Comparison of ENCODE assay signal across 29 cellular contexts in genomic region chr9:119291554-119291953, GRCh38.
"Had no signal": no experiment of that assay in that cellular context is flagged by ENCODE, and none has a peak within 500 bp of the region (broad histone marks: within the 10 kb centered on the region; RNA-seq: fewer than 3 reads in every experiment).

No MANE protein-coding gene starts in this region.

- H3K36me3 Mint-ChIP-seq: activated naive CD4-positive, alpha-beta T cell treated with anti-CD3 and anti-CD28 coated beads, Interleukin-2, amount 10 ng/mL, durations not matched to agents 7 days and 5 days; activated naive CD4-positive, alpha-beta T cell treated with anti-CD3 and anti-CD28 coated beads, Interleukin-2, amount 50 U/mL, for 72 hours; activated naive CD8-positive, alpha-beta T cell treated with anti-CD3 and anti-CD28 coated beads, Interleukin-2, amount 10 ng/mL, durations not matched to agents 7 days and 5 days had no signal

- H3K9me3 Mint-ChIP-seq: activated CD4-positive, alpha-beta memory T cell treated with anti-CD3 and anti-CD28 coated beads, Interleukin-2, amount 10 ng/mL, durations not matched to agents 7 days and 5 days; activated CD4-positive, alpha-beta T cell treated with anti-CD3 and anti-CD28 coated beads, Interleukin-2, amount 10 ng/mL, durations not matched to agents 7 days and 5 days; activated naive CD4-positive, alpha-beta T cell treated with anti-CD3 and anti-CD28 coated beads, Interleukin-2, amount 10 ng/mL, durations not matched to agents 7 days and 5 days; activated naive CD8-positive, alpha-beta T cell treated with anti-CD3 and anti-CD28 coated beads, Interleukin-2, amount 10 ng/mL, durations not matched to agents 7 days and 5 days; brain; dendritic cell treated with granulocyte-macrophage colony-stimulating factor and Interleukin-4, amounts not matched to agents 40 ng/mL and 50 ng/mL, for 4 days had no signal

- ATAC-seq: activated naive CD4-positive, alpha-beta T cell treated with anti-CD3 and anti-CD28 coated beads, Interleukin-2, amount 50 U/mL, for 72 hours; activated T-cell treated with anti-CD3 and anti-CD28 coated beads, Interleukin-2, amount 50 U/mL, for 72 hours; effector memory CD8-positive, alpha-beta T cell; gastroesophageal sphincter; heart right ventricle had no signal

- H3K27me3 ChIP-seq: ascending aorta, breast epithelium, cardiac muscle cell, esophagus squamous epithelium, heart right ventricle had no signal

- H3K4me1 ChIP-seq: ascending aorta, breast epithelium, esophagus squamous epithelium, gastroesophageal sphincter, heart right ventricle had no signal

- H3K27ac ChIP-seq: ascending aorta, breast epithelium, cardiac muscle cell, coronary artery, esophagus squamous epithelium, gastroesophageal sphincter, heart right ventricle had no signal

- H3K27me3 Mint-ChIP-seq: activated CD4-positive, alpha-beta memory T cell treated with anti-CD3 and anti-CD28 coated beads, Interleukin-2, amount 10 ng/mL, durations not matched to agents 7 days and 5 days; activated CD4-positive, alpha-beta T cell treated with anti-CD3 and anti-CD28 coated beads, Interleukin-2, amount 10 ng/mL, durations not matched to agents 7 days and 5 days; activated naive CD4-positive, alpha-beta T cell treated with anti-CD3 and anti-CD28 coated beads, Interleukin-2, amount 10 ng/mL, durations not matched to agents 7 days and 5 days; activated naive CD8-positive, alpha-beta T cell treated with anti-CD3 and anti-CD28 coated beads, Interleukin-2, amount 10 ng/mL, durations not matched to agents 7 days and 5 days; activated T-cell treated with anti-CD3 and anti-CD28 coated beads, Interleukin-2, amount 50 U/mL, for 24 hours; brain; central memory CD8-positive, alpha-beta T cell; dendritic cell treated with granulocyte-macrophage colony-stimulating factor and Interleukin-4, amounts not matched to agents 40 ng/mL and 50 ng/mL, for 4 days; effector memory CD8-positive, alpha-beta T cell had no signal

- H3K27ac Mint-ChIP-seq: activated CD4-positive, alpha-beta memory T cell treated with anti-CD3 and anti-CD28 coated beads, Interleukin-2, amount 10 ng/mL, durations not matched to agents 7 days and 5 days; activated CD4-positive, alpha-beta T cell treated with anti-CD3 and anti-CD28 coated beads, Interleukin-2, amount 10 ng/mL, durations not matched to agents 7 days and 5 days; activated naive CD4-positive, alpha-beta T cell treated with anti-CD3 and anti-CD28 coated beads, Interleukin-2, amount 10 ng/mL, durations not matched to agents 7 days and 5 days; activated naive CD4-positive, alpha-beta T cell treated with anti-CD3 and anti-CD28 coated beads, Interleukin-2, amount 50 U/mL, for 72 hours; activated naive CD8-positive, alpha-beta T cell treated with anti-CD3 and anti-CD28 coated beads, Interleukin-2, amount 10 ng/mL, durations not matched to agents 7 days and 5 days; activated T-cell treated with anti-CD3 and anti-CD28 coated beads, Interleukin-2, amount 50 U/mL, for 24 hours; activated T-cell treated with anti-CD3 and anti-CD28 coated beads, Interleukin-2, amount 50 U/mL, for 72 hours; brain; dendritic cell treated with granulocyte-macrophage colony-stimulating factor and Interleukin-4, amounts not matched to agents 40 ng/mL and 50 ng/mL, for 4 days; effector memory CD8-positive, alpha-beta T cell had no signal

- DNase-seq: activated CD4-positive, alpha-beta memory T cell treated with anti-CD3 and anti-CD28 coated beads, Interleukin-2, amount 10 ng/mL, durations not matched to agents 7 days and 5 days; activated CD4-positive, alpha-beta T cell treated with anti-CD3 and anti-CD28 coated beads for 4 hours; activated CD4-positive, alpha-beta T cell treated with anti-CD3 and anti-CD28 coated beads, Interleukin-2, amount 10 ng/mL, durations not matched to agents 7 days and 5 days; activated CD4-positive, alpha-beta T cell treated with anti-CD3 and anti-CD28 coated beads, Interleukin-2, amount 50 U/mL, for 4 hours; activated CD4-positive, CD25-positive, alpha-beta regulatory T cell; activated CD4-positive, CD25-positive, alpha-beta regulatory T cell treated with anti-CD3 and anti-CD28 coated beads, Interleukin-2, amount 50 U/mL, for 72 hours; activated CD8-positive, alpha-beta memory T cell treated with anti-CD3 and anti-CD28 coated beads, Interleukin-2, amount 50 U/mL, for 48 hours; activated gamma-delta T cell; activated naive CD4-positive, alpha-beta T cell; activated naive CD4-positive, alpha-beta T cell treated with anti-CD3 and anti-CD28 coated beads, Interleukin-2, amount 10 ng/mL, durations not matched to agents 7 days and 5 days; activated naive CD8-positive, alpha-beta T cell treated with anti-CD3 and anti-CD28 coated beads, Interleukin-2, amount 10 ng/mL, durations not matched to agents 7 days and 5 days; activated T-cell treated with anti-CD3 and anti-CD28 coated beads for 4 hours; activated T-cell treated with anti-CD3 and anti-CD28 coated beads, Interleukin-2, amount 50 U/mL, for 24 hours; activated T-cell treated with anti-CD3 and anti-CD28 coated beads, Interleukin-2, amount 50 U/mL, for 72 hours; effector CD4-positive, alpha-beta T cell; effector memory CD8-positive, alpha-beta T cell; erythroblast; esophagus squamous epithelium; heart right ventricle; T-helper 2 cell had no signal

- H3K4me3 Mint-ChIP-seq: activated CD4-positive, alpha-beta memory T cell treated with anti-CD3 and anti-CD28 coated beads, Interleukin-2, amount 10 ng/mL, durations not matched to agents 7 days and 5 days; activated CD4-positive, alpha-beta T cell treated with anti-CD3 and anti-CD28 coated beads, Interleukin-2, amount 10 ng/mL, durations not matched to agents 7 days and 5 days; activated naive CD4-positive, alpha-beta T cell treated with anti-CD3 and anti-CD28 coated beads, Interleukin-2, amount 10 ng/mL, durations not matched to agents 7 days and 5 days; activated naive CD8-positive, alpha-beta T cell treated with anti-CD3 and anti-CD28 coated beads, Interleukin-2, amount 10 ng/mL, durations not matched to agents 7 days and 5 days; activated T-cell treated with anti-CD3 and anti-CD28 coated beads, Interleukin-2, amount 50 U/mL, for 24 hours; activated T-cell treated with anti-CD3 and anti-CD28 coated beads, Interleukin-2, amount 50 U/mL, for 72 hours; brain; central memory CD8-positive, alpha-beta T cell; dendritic cell treated with granulocyte-macrophage colony-stimulating factor and Interleukin-4, amounts not matched to agents 40 ng/mL and 50 ng/mL, for 4 days; effector memory CD8-positive, alpha-beta T cell had no signal

- H3K9me3 ChIP-seq: ascending aorta, breast epithelium, esophagus squamous epithelium, gastroesophageal sphincter, heart right ventricle had no signal

- H3K4me1 Mint-ChIP-seq: activated CD4-positive, alpha-beta memory T cell treated with anti-CD3 and anti-CD28 coated beads, Interleukin-2, amount 10 ng/mL, durations not matched to agents 7 days and 5 days; activated CD4-positive, alpha-beta T cell treated with anti-CD3 and anti-CD28 coated beads, Interleukin-2, amount 10 ng/mL, durations not matched to agents 7 days and 5 days; activated naive CD4-positive, alpha-beta T cell treated with anti-CD3 and anti-CD28 coated beads, Interleukin-2, amount 10 ng/mL, durations not matched to agents 7 days and 5 days; activated naive CD8-positive, alpha-beta T cell treated with anti-CD3 and anti-CD28 coated beads, Interleukin-2, amount 10 ng/mL, durations not matched to agents 7 days and 5 days; central memory CD8-positive, alpha-beta T cell had no signal

- H3K36me3 ChIP-seq: ascending aorta, breast epithelium, cardiac muscle cell, esophagus squamous epithelium, gastroesophageal sphincter, heart right ventricle had no signal

- H3K4me3 ChIP-seq: ascending aorta, breast epithelium, cardiac muscle cell, coronary artery, esophagus squamous epithelium, gastroesophageal sphincter, heart right ventricle had no signal
